Comparison of ENCODE assay signal across 8 cellular contexts in the genomic region with DNA sequence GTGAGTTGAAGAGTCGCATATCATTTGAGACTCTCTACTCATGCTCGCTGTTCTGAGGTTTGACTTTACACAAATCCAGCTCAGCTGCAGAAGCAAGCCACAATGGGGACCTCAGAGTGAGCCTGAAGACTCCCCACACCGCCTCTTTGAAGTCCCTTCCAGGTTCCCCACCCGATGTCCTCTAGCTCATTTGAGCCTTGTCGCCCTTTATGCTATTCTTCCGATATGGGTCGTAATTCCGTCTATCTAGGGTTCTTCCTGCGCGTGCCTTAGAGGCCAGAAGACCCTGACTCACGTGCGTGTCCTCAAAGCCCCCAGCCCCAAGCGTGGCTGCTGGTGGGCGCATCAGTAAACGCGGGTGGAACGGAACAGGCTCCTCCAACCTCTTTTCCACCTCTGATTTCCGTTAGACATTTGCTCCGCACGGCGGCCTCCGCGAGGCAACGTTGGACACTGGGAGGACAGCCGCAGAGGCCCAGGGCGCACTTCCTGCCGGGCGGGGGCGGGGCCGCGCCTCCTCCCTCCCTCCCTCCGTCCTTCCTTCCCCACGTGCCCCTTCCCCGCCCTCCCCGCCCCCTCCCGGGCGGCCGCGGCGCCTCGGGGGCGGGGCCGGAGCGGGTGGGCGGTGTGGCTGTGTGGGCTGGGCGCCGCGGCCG. TPM values are rescaled to one million over a fixed set of nuclear protein-coding genes. Genes with fewer than 3 reads are reported as not detected.
DNase-seq lines count a peak whose midpoint lies in the region; ATAC-seq and TF ChIP-seq lines count a peak whose summit lies in the region.

A gene with protein sequence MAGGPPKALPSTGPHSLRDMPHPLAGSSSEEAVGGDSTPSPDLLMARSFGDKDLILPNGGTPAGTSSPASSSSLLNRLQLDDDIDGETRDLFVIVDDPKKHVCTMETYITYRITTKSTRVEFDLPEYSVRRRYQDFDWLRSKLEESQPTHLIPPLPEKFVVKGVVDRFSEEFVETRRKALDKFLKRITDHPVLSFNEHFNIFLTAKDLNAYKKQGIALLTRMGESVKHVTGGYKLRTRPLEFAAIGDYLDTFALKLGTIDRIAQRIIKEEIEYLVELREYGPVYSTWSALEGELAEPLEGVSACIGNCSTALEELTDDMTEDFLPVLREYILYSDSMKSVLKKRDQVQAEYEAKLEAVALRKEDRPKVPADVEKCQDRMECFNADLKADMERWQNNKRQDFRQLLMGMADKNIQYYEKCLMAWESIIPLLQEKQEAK (plus strand): TSS at position 650 of the 656 bp plus-strand sequence. CDS start 242 bp downstream, outside the sequence.

- POLR2A ChIA-PET in activated CD4-positive, alpha-beta memory T cell treated with anti-CD3 and anti-CD28 coated beads, Interleukin-2, amount 10 ng/mL, durations not matched to agents 7 days and 5 days (lab: Charles Lee), result interaction anchor here (1.2 to 5.7 kb wide), 6 partner anchors 13 to 373 kb away, joined by 3 to 49 read pairs (median 4); partner anchors contain the start of genes HSDL2, INIP and KIAA1958

- H3K9me3 ChIP-seq in BLaER1 treated with 17β-estradiol and CSF1 and Interleukin-3, amounts not matched to agents 10 nM and 100 nM (replicated peaks in 1 of 11), result no peaks in the 10 kb centered on the region

- peaks cover 7% of the 10 kb centered on the region for H3K27me3 Mint-ChIP-seq in activated CD4-positive, alpha-beta memory T cell treated with anti-CD3 and anti-CD28 coated beads, Interleukin-2, amount 10 ng/mL, durations not matched to agents 7 days and 5 days

- H3K27ac ChIP-seq in BLaER1 treated with 17β-estradiol and CSF1 and Interleukin-3, amounts not matched to agents 10 nM and 100 nM, result peak within 1 kb of the TSS; percentile 79 to 95 (median 88)
- H3K27ac ChIP-seq in dorsolateral prefrontal cortex, result peak within 1 kb of the TSS; percentile 83 to 100 (median 97)

- peak; percentile 82 for ATAC-seq in HG03432 (IDR thresholded peaks at IDR 0.05; ENCODE audit: unreplicated experiment)

- H4K20me1 ChIP-seq in BLaER1 treated with 17β-estradiol and CSF1 and Interleukin-3, amounts not matched to agents 10 nM and 100 nM, result peaks cover 0 to 43% (median 29%) of the 10 kb centered on the region in 11 experiments; a peak in 14 of 22 replicates

- peak within 1 kb of the TSS; percentile 78 for H3K4me3 Mint-ChIP-seq in activated CD4-positive, alpha-beta memory T cell treated with anti-CD3 and anti-CD28 coated beads, Interleukin-2, amount 10 ng/mL, durations not matched to agents 7 days and 5 days

- no peak for TF ChIP-seq POLR2A in lower leg skin (IDR thresholded peaks at IDR 0.05)

- H3K36me3 Mint-ChIP-seq in activated CD4-positive, alpha-beta memory T cell treated with anti-CD3 and anti-CD28 coated beads, Interleukin-2, amount 10 ng/mL, durations not matched to agents 7 days and 5 days (ENCODE audit: low read depth), result peaks cover 2% of the 10 kb centered on the region

- H3K36me3 ChIP-seq in BLaER1 treated with 17β-estradiol and CSF1 and Interleukin-3, amounts not matched to agents 10 nM and 100 nM, result no peaks in the 10 kb centered on the region

- peak within 1 kb of the TSS; percentile 90 to 97 (median 93) for H3K9ac ChIP-seq in BLaER1 treated with 17β-estradiol and CSF1 and Interleukin-3, amounts not matched to agents 10 nM and 100 nM

- intact Hi-C loops in dorsolateral prefrontal cortex (cut with DNase I) (loop anchor here (5.0 kb wide), 2 partner anchors 42 to 102 kb away; no protein-coding TSS in a partner anchor), lower leg skin (cut with DNase I; ENCODE audit: low total_unique reads) (no loop called here)

- peak within 1 kb of the TSS; percentile 90 to 98 (median 96) for H3K4me2 ChIP-seq in BLaER1 treated with 17β-estradiol and CSF1 and Interleukin-3, amounts not matched to agents 10 nM and 100 nM

- H3K4me3 ChIP-seq in BLaER1 treated with 17β-estradiol and CSF1 and Interleukin-3, amounts not matched to agents 10 nM and 100 nM, result peak within 1 kb of the TSS; percentile 96 to 99 (median 98)
- H3K4me3 ChIP-seq in dorsolateral prefrontal cortex (peak within 1 kb of the TSS; percentile 78 to 99 (median 94)), lower leg skin (ENCODE audit: low read depth, poor library complexity, severe bottlenecking) (peak within 1 kb of the TSS; percentile 83)

- H3K27me3 ChIP-seq in BLaER1 treated with 17β-estradiol and CSF1 and Interleukin-3, amounts not matched to agents 10 nM and 100 nM, result no peaks in the 10 kb centered on the region
- H3K27me3 ChIP-seq in dorsolateral prefrontal cortex, result no peaks in the 10 kb centered on the region

- CTCF ChIA-PET in activated CD4-positive, alpha-beta memory T cell treated with anti-CD3 and anti-CD28 coated beads, Interleukin-2, amount 10 ng/mL, durations not matched to agents 7 days and 5 days (lab: Charles Lee), result interaction anchor here (1.2 to 1.3 kb wide), 2 partner anchors 31 to 33 kb away, joined by 4 read pairs; partner anchors contain the start of gene INIP

- peaks cover 53 to 72% (median 61%) of the 10 kb centered on the region in 10 experiments for H3K4me1 ChIP-seq in BLaER1 treated with 17β-estradiol and CSF1 and Interleukin-3, amounts not matched to agents 10 nM and 100 nM

- H3K27ac Mint-ChIP-seq in activated CD4-positive, alpha-beta memory T cell treated with anti-CD3 and anti-CD28 coated beads, Interleukin-2, amount 10 ng/mL, durations not matched to agents 7 days and 5 days, result peak within 1 kb of the TSS; percentile 72

- WGBS in lower leg skin, 2 donors, result 4 to 7% methylated on average over 34 to 43 of the region's 49 CpGs

- peaks cover 56% of the 10 kb centered on the region for H3K4me1 Mint-ChIP-seq in activated CD4-positive, alpha-beta memory T cell treated with anti-CD3 and anti-CD28 coated beads, Interleukin-2, amount 10 ng/mL, durations not matched to agents 7 days and 5 days

- DNase-seq in GM19238 (ENCODE audit: insufficient read length, low spot score) (peak; percentile 82), NCI-H69 (lab: John Stamatoyannopoulos, UW) (peak; percentile 97), dorsolateral prefrontal cortex (peak; percentile 83 to 93 (median 89)), lower leg skin (ENCODE audit: low spot score in 2 of 2) (peak; percentile 81 to 97)
- DNase-seq in activated CD4-positive, alpha-beta memory T cell treated with anti-CD3 and anti-CD28 coated beads, Interleukin-2, amount 10 ng/mL, durations not matched to agents 7 days and 5 days, result peak; percentile 83
- DNase-seq in stimulated activated CD4-positive, alpha-beta T cell treated with anti-CD3 and anti-CD28 coated beads, Interleukin-4, amount 100 ng/mL, for 4 hours, result peak; percentile 70 to 75

- TF ChIP-seq CTCF in dorsolateral prefrontal cortex (IDR thresholded peaks at IDR 0.05 in 54 of 56, conservative IDR thresholded peaks at IDR 0.05 in 2 of 56; ENCODE audit: low read depth in 1 of 56, partially characterized antibody in 56 of 56) (peak in 48 of 56 donors; percentile 9 to 63 (median 42)), lower leg skin (IDR thresholded peaks at IDR 0.05) (peak in 1 of 3 donors; percentile 29)

- no peaks in the 10 kb centered on the region for H3K9me3 Mint-ChIP-seq in activated CD4-positive, alpha-beta memory T cell treated with anti-CD3 and anti-CD28 coated beads, Interleukin-2, amount 10 ng/mL, durations not matched to agents 7 days and 5 days

RNA-seq across cellular contexts. Expression of the gene that starts here (rescaled TPM):
- 1 to 10 TPM; 8.2 to 8.4 TPM for total RNA-seq in activated CD4-positive, alpha-beta memory T cell treated with anti-CD3 and anti-CD28 coated beads, Interleukin-2, amount 10 ng/mL, durations not matched to agents 7 days and 5 days
- total RNA-seq in dorsolateral prefrontal cortex (10 to 100 TPM; 19.1 to 51.5 (median 35.4) TPM), lower leg skin (10 to 100 TPM in 3 of 4 donors, 1 to 10 TPM in 1; 7.6 to 16.5 (median 13.0) TPM)

Comparison
In these comparisons a context has a peak if more than half of its experiments do, and no peak if none do; other contexts are left out.
1. Peak in every context shown above with its lines: DNase-seq, ATAC-seq, H3K4me3 ChIP-seq and H3K27ac ChIP-seq.